In genomic region chr22:32562396-32562795, GRCh38 we compare ENCODE assay signal across 24 cellular contexts.
DNase-seq lines count a peak whose midpoint lies in the region; ATAC-seq and TF ChIP-seq lines count a peak whose summit lies in the region.
"Had no signal": no experiment of that assay in that cellular context is flagged by ENCODE, and none has a peak within 500 bp of the region (broad histone marks: within the 10 kb centered on the region; RNA-seq: fewer than 3 reads in every experiment).

No MANE protein-coding gene starts in this region.

- CTCF ChIA-PET in PC-9 (lab: Charles Lee): no interaction called here

- peak; percentile 61 for ATAC-seq in left ventricle myocardium superior
- ATAC-seq in HG03097 (IDR thresholded peaks at IDR 0.05; ENCODE audit: low FRiP score, unreplicated experiment): no peak
- ATAC-seq in GM21526 (IDR thresholded peaks at IDR 0.05; ENCODE audit: low FRiP score, unreplicated experiment): no peak
- ATAC-seq in HG02678 (IDR thresholded peaks at IDR 0.05; ENCODE audit: unreplicated experiment): no peak
- ATAC-seq in GM18498 (IDR thresholded peaks at IDR 0.05; ENCODE audit: unreplicated experiment): no peak
- ATAC-seq: activated naive CD4-positive, alpha-beta T cell treated with anti-CD3 and anti-CD28 coated beads, Interleukin-2, amount 50 U/mL, for 72 hours; natural killer cell; pancreas; stimulated activated naive CD8-positive, alpha-beta T cell treated with anti-CD3 and anti-CD28 coated beads, Interleukin-15, amount 100 ng/mL, for 72 hours; WTC11 had no signal

- H3K9me3 ChIP-seq in PC-9 (ENCODE audit: insufficient read depth, low read depth) (no peaks in the 10 kb centered on the region), smooth muscle cell (replicated peaks; ENCODE audit: low read depth) (no peaks in the 10 kb centered on the region)
- H3K9me3 ChIP-seq: pancreas had no signal

- no peak overlapping the region for H3K9ac ChIP-seq in smooth muscle cell (ENCODE audit: low read depth)

- H3K36me3 ChIP-seq in PC-9 (ENCODE audit: low read depth) (no peaks in the 10 kb centered on the region), smooth muscle cell (ENCODE audit: low read depth) (no peaks in the 10 kb centered on the region)
- H3K36me3 ChIP-seq: cardiac muscle cell, pancreas had no signal

- H3K79me2 ChIP-seq in PC-9 (ENCODE audit: low read depth) (no peaks in the 10 kb centered on the region), smooth muscle cell (ENCODE audit: low read depth) (no peaks in the 10 kb centered on the region)

- peak overlapping the region; percentile 44; the same call in 1 of the 2 replicates for H2AFZ ChIP-seq in PC-9
- H2AFZ ChIP-seq in smooth muscle cell (ENCODE audit: low read depth): no peak overlapping the region

- H3K27ac ChIP-seq in PC-9: peak overlapping the region; percentile 79
- H3K27ac ChIP-seq in smooth muscle cell (ENCODE audit: low read depth): peak overlapping the region; percentile 43
- H3K27ac ChIP-seq: C4-2B, cardiac muscle cell, pancreas had no signal

- H3F3A ChIP-seq in PC-9 (ENCODE audit: insufficient read depth, low read depth) (peaks cover 32% of the 10 kb centered on the region), smooth muscle cell (ENCODE audit: low read depth) (peaks cover 11% of the 10 kb centered on the region)

- DNase-seq in AG10803 (ENCODE audit: low read depth) (peak; percentile 25), PC-9 (peak in 1 of 2 experiments; percentile 86), left ventricle myocardium superior (no peak), smooth muscle cell (lab: John Stamatoyannopoulos, UW; ENCODE audit: unreplicated experiment) (no peak)
- DNase-seq: anterior cingulate cortex; dermis blood vessel endothelial cell; DND-41; H9; midbrain; natural killer cell; NCI-H1092; NCI-H187 treated with DMSO at 0.1 percent for 48 hours; NCI-H748 treated with DMSO at 0.1 percent for 48 hours; pancreas; stimulated activated naive CD8-positive, alpha-beta T cell treated with anti-CD3 and anti-CD28 coated beads, Interleukin-15, amount 100 ng/mL, for 72 hours; T1000 had no signal

- intact Hi-C loops in PC-9 (cut with micrococcal nuclease; ENCODE audit: unreplicated experiment): no loop called here
- intact Hi-C loops in left ventricle myocardium superior (cut with micrococcal nuclease): no loop called here

- H3K4me1 ChIP-seq in PC-9 (replicated peaks; ENCODE audit: insufficient read depth) (peaks cover 60% of the 10 kb centered on the region), smooth muscle cell (ENCODE audit: low read depth) (no peaks in the 10 kb centered on the region)
- H3K4me1 ChIP-seq: pancreas had no signal

- H3K27me3 ChIP-seq in PC-9 (ENCODE audit: insufficient read depth, low read depth): no peaks in the 10 kb centered on the region
- no peaks in the 10 kb centered on the region for H3K27me3 ChIP-seq in smooth muscle cell (ENCODE audit: low read depth)
- H3K27me3 ChIP-seq: cardiac muscle cell, pancreas had no signal

- no peaks in the 10 kb centered on the region for H3K9me2 ChIP-seq in PC-9 (ENCODE audit: insufficient read depth)

- no peak overlapping the region for H3K4me3 ChIP-seq in AG10803 (ENCODE audit: low read length)
- H3K4me3 ChIP-seq in PC-9: no peak overlapping the region
- no peak overlapping the region for H3K4me3 ChIP-seq in smooth muscle cell
- H3K4me3 ChIP-seq: cardiac muscle cell, pancreas had no signal

- no peak for TF ChIP-seq CTCF in AG10803 (conservative IDR thresholded peaks at IDR 0.05; ENCODE audit: low read length)
- no peak for TF ChIP-seq CTCF in PC-9 (conservative IDR thresholded peaks at IDR 0.05)
- no peak for TF ChIP-seq CTCF in smooth muscle cell (IDR thresholded peaks at IDR 0.05; ENCODE audit: borderline replicate concordance, insufficient read depth, poor library complexity, severe bottlenecking)

- no TSS peak for BruUV-seq in PC-9 (replicated peaks; lab: Mats Ljungman, UMichigan)

- POLR2A ChIA-PET in PC-9 (lab: Charles Lee; ENCODE audit: unreplicated experiment): no interaction called here

- WGBS in smooth muscle cell (ENCODE audit: low lambda C conversion rate): 61% methylated on average over 8 of the region's 8 CpGs

- no peaks in the 10 kb centered on the region for H4K20me1 ChIP-seq in PC-9 (ENCODE audit: insufficient read depth)
- H4K20me1 ChIP-seq in smooth muscle cell (ENCODE audit: low read depth): no peaks in the 10 kb centered on the region

- H3K4me2 ChIP-seq in PC-9 (peak overlapping the region; percentile 67), smooth muscle cell (no peak overlapping the region)
